ENCODE assay signal across 25 cellular contexts in genomic region chr5:55551904-55552303, GRCh38.
"Had no signal": no experiment of that assay in that cellular context is flagged by ENCODE, and none has a peak within 500 bp of the region (broad histone marks: within the 10 kb centered on the region; RNA-seq: fewer than 3 reads in every experiment).

No MANE protein-coding gene starts in this region.

- H3K4me3 Mint-ChIP-seq: memory B cell; naive thymus-derived CD4-positive, alpha-beta T cell; natural killer cell treated with Interleukin-12 subunit alpha and Interleukin-12 subunit beta and Interleukin-15 and Interleukin-18, amount 100 ng/mL, for 72 hours; stimulated activated effector memory CD8-positive, alpha-beta T cell treated with anti-CD3 and anti-CD28 coated beads, Interleukin-12 subunit alpha, Interleukin-12 subunit beta, amount 100 ng/mL, for 72 hours; stimulated activated naive CD8-positive, alpha-beta T cell treated with anti-CD3 and anti-CD28 coated beads, Interleukin-15, Interleukin-2, amounts not matched to agents 100 ng/mL and 50 ng/mL, for 24 hours had no signal

- H3K9me3 Mint-ChIP-seq: memory B cell; naive thymus-derived CD4-positive, alpha-beta T cell; natural killer cell treated with Interleukin-12 subunit alpha and Interleukin-12 subunit beta and Interleukin-15 and Interleukin-18, amount 100 ng/mL, for 72 hours; stimulated activated effector memory CD8-positive, alpha-beta T cell treated with anti-CD3 and anti-CD28 coated beads, Interleukin-12 subunit alpha, Interleukin-12 subunit beta, amount 100 ng/mL, for 72 hours; stimulated activated naive CD8-positive, alpha-beta T cell treated with anti-CD3 and anti-CD28 coated beads, Interleukin-15, Interleukin-2, amounts not matched to agents 100 ng/mL and 50 ng/mL, for 24 hours had no signal

- H3K27me3 ChIP-seq: ovary, right atrium auricular region, sigmoid colon, suprapubic skin, tibial artery, upper lobe of right lung had no signal

- H3K27ac ChIP-seq: left ventricle myocardium inferior, ovary, right atrium auricular region, sigmoid colon, spleen, suprapubic skin, thoracic aorta, tibial artery, upper lobe of right lung had no signal

- H3K9me3 ChIP-seq: left ventricle myocardium inferior, mucosa of descending colon, ovary, right atrium auricular region, sigmoid colon, spleen, suprapubic skin, thoracic aorta, tibial artery, upper lobe of right lung had no signal

- H3K4me3 ChIP-seq: left ventricle myocardium inferior, lung, mucosa of descending colon, ovary, right atrium auricular region, sigmoid colon, spleen, suprapubic skin, thoracic aorta, tibial artery, upper lobe of right lung had no signal

- ATAC-seq: mucosa of descending colon; naive thymus-derived CD4-positive, alpha-beta T cell; natural killer cell treated with Interleukin-12 subunit alpha and Interleukin-12 subunit beta and Interleukin-15 and Interleukin-18, amount 100 ng/mL, for 72 hours; stimulated activated effector memory CD8-positive, alpha-beta T cell treated with anti-CD3 and anti-CD28 coated beads, Interleukin-12 subunit alpha, Interleukin-12 subunit beta, amount 100 ng/mL, for 72 hours; upper lobe of right lung had no signal

- H3K4me1 Mint-ChIP-seq: memory B cell; stimulated activated effector memory CD8-positive, alpha-beta T cell treated with anti-CD3 and anti-CD28 coated beads, Interleukin-12 subunit alpha, Interleukin-12 subunit beta, amount 100 ng/mL, for 72 hours had no signal

- H3K36me3 Mint-ChIP-seq: naive thymus-derived CD4-positive, alpha-beta T cell; natural killer cell treated with Interleukin-12 subunit alpha and Interleukin-12 subunit beta and Interleukin-15 and Interleukin-18, amount 100 ng/mL, for 72 hours; stimulated activated effector memory CD8-positive, alpha-beta T cell treated with anti-CD3 and anti-CD28 coated beads, Interleukin-12 subunit alpha, Interleukin-12 subunit beta, amount 100 ng/mL, for 72 hours had no signal

- FAIRE-seq: small intestine, urothelium cell line had no signal

- H3K36me3 ChIP-seq: left ventricle myocardium inferior, ovary, right atrium auricular region, sigmoid colon, spleen, suprapubic skin, thoracic aorta, tibial artery, upper lobe of right lung had no signal

- DNase-seq: hypothalamus; islet precursor cell; left ventricle myocardium inferior; midbrain; mucosa of descending colon; naive thymus-derived CD4-positive, alpha-beta T cell; ovary; sigmoid colon; small intestine; spleen; stimulated activated CD4-positive, alpha-beta T cell treated with anti-CD3 and anti-CD28 coated beads, Interleukin-4, amount 100 ng/mL, for 24 hours; stimulated activated naive CD4-positive, alpha-beta T cell; tibial artery; trophoblast cell; upper lobe of right lung had no signal

- H3K27ac Mint-ChIP-seq: memory B cell; naive thymus-derived CD4-positive, alpha-beta T cell; natural killer cell treated with Interleukin-12 subunit alpha and Interleukin-12 subunit beta and Interleukin-15 and Interleukin-18, amount 100 ng/mL, for 72 hours; progenitor cell of endocrine pancreas; stimulated activated effector memory CD8-positive, alpha-beta T cell treated with anti-CD3 and anti-CD28 coated beads, Interleukin-12 subunit alpha, Interleukin-12 subunit beta, amount 100 ng/mL, for 72 hours; stimulated activated naive CD8-positive, alpha-beta T cell treated with anti-CD3 and anti-CD28 coated beads, Interleukin-15, Interleukin-2, amounts not matched to agents 100 ng/mL and 50 ng/mL, for 24 hours had no signal

- H3K4me1 ChIP-seq: left ventricle myocardium inferior, spleen, tibial artery, upper lobe of right lung had no signal
